Comparison of ENCODE assay signal across 9 cellular contexts in the genomic region with DNA sequence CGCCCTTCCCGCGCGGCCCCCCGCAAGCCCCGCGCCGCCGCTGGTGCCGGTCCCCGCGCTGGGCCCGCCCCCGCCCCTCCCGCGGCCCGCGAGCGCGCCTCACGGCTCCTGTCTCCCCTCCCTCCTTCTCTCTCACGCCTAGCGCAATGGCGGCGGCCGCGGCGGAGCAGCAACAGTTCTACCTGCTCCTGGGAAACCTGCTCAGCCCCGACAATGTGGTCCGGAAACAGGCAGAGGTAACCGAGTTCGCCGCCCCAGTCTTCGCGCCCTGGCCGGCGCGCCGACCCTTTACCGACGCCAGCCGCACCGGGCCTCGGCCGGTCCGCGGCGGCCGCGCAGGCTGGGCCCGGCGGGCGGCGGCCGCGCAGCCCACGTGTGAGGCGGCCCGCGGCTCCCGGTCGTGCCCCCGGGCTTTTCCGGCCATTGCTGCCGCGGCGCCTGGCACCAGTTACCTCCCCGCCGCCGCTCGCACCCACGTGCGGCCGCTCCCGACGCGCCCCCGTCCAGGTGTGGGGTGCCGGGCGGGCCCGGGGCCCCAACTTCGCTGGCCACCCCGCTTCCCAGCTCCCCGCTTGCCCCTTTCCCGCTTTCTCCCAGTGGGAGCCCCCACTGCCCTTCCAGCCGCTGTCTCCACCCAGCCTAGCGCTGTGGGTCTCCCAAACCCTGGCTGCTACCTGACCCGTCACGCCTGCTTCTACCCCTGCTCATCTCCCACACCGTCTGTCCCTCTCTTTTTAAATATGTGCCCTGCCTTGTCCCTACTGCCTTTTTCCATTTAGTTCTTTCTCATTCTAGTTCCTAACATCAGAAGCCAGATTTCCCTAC. TPM values are rescaled to one million over a fixed set of nuclear protein-coding genes. Genes with fewer than 3 reads are reported as not detected.
DNase-seq lines count a peak whose midpoint lies in the region; ATAC-seq, FAIRE-seq and TF ChIP-seq lines count a peak whose summit lies in the region.
"Had no signal": no experiment of that assay in that cellular context is flagged by ENCODE, and none has a peak within 500 bp of the region (broad histone marks: within the 10 kb centered on the region; RNA-seq: fewer than 3 reads in every experiment).

No MANE protein-coding gene starts in this region.

- no peaks in the 10 kb centered on the region for H3K9me3 Mint-ChIP-seq in activated CD4-positive, alpha-beta T cell treated with anti-CD3 and anti-CD28 coated beads for 36 hours (ENCODE audit: low read depth)

- peak overlapping the region; percentile 75 to 88 for H3K4me3 ChIP-seq in esophagus (ENCODE audit: low read depth in 1 of 2, low read length in 2 of 2)
- H3K4me3 ChIP-seq in upper lobe of left lung, result peak overlapping the region; percentile 64 to 92 (median 88)

- peak in 1 of 6 experiments; percentile 0 for TF ChIP-seq CTCF in upper lobe of left lung (IDR thresholded peaks at IDR 0.05)

- H3K27ac ChIP-seq in esophagus (ENCODE audit: low read depth in 2 of 2, low read length in 1 of 2) (peak overlapping the region; percentile 78 to 80), upper lobe of left lung (peak overlapping the region; percentile 89 to 95 (median 92))

- peaks cover 38% of the 10 kb centered on the region for H3K4me1 Mint-ChIP-seq in activated CD4-positive, alpha-beta T cell treated with anti-CD3 and anti-CD28 coated beads for 36 hours

- no peak for FAIRE-seq in HTR-8/SVneo (lab: Jason Lieb, UNC)
- FAIRE-seq: G401.6 had no signal

- TF ChIP-seq EP300 in upper lobe of left lung (IDR thresholded peaks at IDR 0.05), result no peak

- H3K27me3 ChIP-seq in esophagus (ENCODE audit: control insufficient read depth in 1 of 2, insufficient read depth in 2 of 2, low read length in 2 of 2), result no peaks in the 10 kb centered on the region
- H3K27me3 ChIP-seq in upper lobe of left lung, result no peaks in the 10 kb centered on the region

- WGBS in esophagus, 2 donors, result 0% methylated on average over 47 to 90 of the region's 90 CpGs
- WGBS in upper lobe of left lung, 2 donors, result 0% methylated on average over 19 to 47 of the region's 90 CpGs

- CTCF ChIA-PET in activated CD4-positive, alpha-beta T cell treated with anti-CD3 and anti-CD28 coated beads for 36 hours (lab: Charles Lee), result no interaction called here

- ATAC-seq in GM21447 (IDR thresholded peaks at IDR 0.05; ENCODE audit: unreplicated experiment) (peak; percentile 42), upper lobe of left lung (ENCODE audit: low FRiP score in 2 of 2) (peak in 1 of 2 donors; percentile 47)
- peak; percentile 16 for ATAC-seq in activated CD4-positive, alpha-beta T cell treated with anti-CD3 and anti-CD28 coated beads for 36 hours

- POLR2A ChIA-PET in activated CD4-positive, alpha-beta T cell treated with anti-CD3 and anti-CD28 coated beads for 36 hours (lab: Charles Lee), result no interaction called here

- no peaks in the 10 kb centered on the region for H3K27me3 Mint-ChIP-seq in activated CD4-positive, alpha-beta T cell treated with anti-CD3 and anti-CD28 coated beads for 36 hours

- no peak for TF ChIP-seq POLR2A in upper lobe of left lung (IDR thresholded peaks at IDR 0.05)

- H3K36me3 ChIP-seq in esophagus (ENCODE audit: control insufficient read depth in 2 of 2, insufficient read depth in 2 of 2, low read length in 1 of 2), result no peaks in the 10 kb centered on the region
- H3K36me3 ChIP-seq in upper lobe of left lung, result no peaks in the 10 kb centered on the region

- H3K27ac Mint-ChIP-seq in activated CD4-positive, alpha-beta T cell treated with anti-CD3 and anti-CD28 coated beads for 36 hours, result peak overlapping the region; percentile 96

- H3K4me3 Mint-ChIP-seq in activated CD4-positive, alpha-beta T cell treated with anti-CD3 and anti-CD28 coated beads for 36 hours, result peak overlapping the region; percentile 99

- DNase-seq in NCI-H1417 (lab: John Stamatoyannopoulos, UW) (peak in 2 of 3 experiments; percentile 75), NCI-H1417 treated with DMSO at 0.1 percent for 48 hours (lab: John Stamatoyannopoulos, UW) (no peak), HTR-8/SVneo (ENCODE audit: insufficient read length, low spot score) (peak; percentile 8), myocyte (ENCODE audit: low read depth) (peak; percentile 17), upper lobe of left lung (peak in 1 of 2 donors; percentile 23)
- no peak for DNase-seq in activated CD4-positive, alpha-beta T cell treated with anti-CD3 and anti-CD28 coated beads for 36 hours

- H3K4me1 ChIP-seq in esophagus (ENCODE audit: control insufficient read depth in 2 of 2, insufficient read depth in 2 of 2, low read length in 1 of 2), result no peaks in the 10 kb centered on the region
- peaks cover 16 to 28% (median 27%) of the 10 kb centered on the region in 4 donors for H3K4me1 ChIP-seq in upper lobe of left lung

- intact Hi-C loops in activated CD4-positive, alpha-beta T cell treated with anti-CD3 and anti-CD28 coated beads for 36 hours (cut with DNase I, micrococcal nuclease), result loop anchor here in 1 of 2 experiments (1.0 to 10.0 kb wide), 7 partner anchors 119 to 1521 kb away; a partner anchor contains a TSS

- H3K36me3 Mint-ChIP-seq in activated CD4-positive, alpha-beta T cell treated with anti-CD3 and anti-CD28 coated beads for 36 hours (ENCODE audit: low read depth), result peaks cover 19% of the 10 kb centered on the region

- H3K9me3 ChIP-seq in esophagus (ENCODE audit: control insufficient read depth in 2 of 2, insufficient read depth in 1 of 2, low read depth in 1 of 2, low read length in 1 of 2) (no peaks in the 10 kb centered on the region), upper lobe of left lung (no peaks in the 10 kb centered on the region)

RNA-seq across cellular contexts. Expression of a gene that starts 23.3 kb away (rescaled TPM):
- total RNA-seq in activated CD4-positive, alpha-beta T cell treated with anti-CD3 and anti-CD28 coated beads for 36 hours, result 100 to 1,000 TPM; 256 to 258 TPM
- polyA plus RNA-seq in esophagus, result 10 to 100 TPM; 13.8 to 24.8 TPM
- total RNA-seq in myocyte, result 173 and 191 TPM in 2 replicates
- 86.1 TPM for polyA plus RNA-seq in myocyte (2012)
- total RNA-seq in upper lobe of left lung, result 100 to 1,000 TPM in 1 of 6 donors, 10 to 100 TPM in 5; 35.8 to 127 (median 75.6) TPM

Comparison
In these comparisons a context has a peak if more than half of its experiments do, and no peak if none do; other contexts are left out.
1. DNase-seq: peak in NCI-H1417 (2 of 3), HTR-8/SVneo (single experiment) and myocyte (single experiment); none in NCI-H1417 treated with DMSO at 0.1 percent for 48 hours (single experiment) and activated CD4-positive, alpha-beta T cell treated with anti-CD3 and anti-CD28 coated beads for 36 hours (single experiment).